ENCODE assay signal across 1 cellular context in genomic region chr6:108562503-108562993, GRCh38.
A peak's percentile ranks its signal among the peaks of the same experiment; 100 is the strongest.
TF ChIP-seq lines count a peak whose summit lies in the region.

No MANE protein-coding gene starts in this region.

TF ChIP-seq in HepG2, 621 proteins besides CTCF, POLR2A, EP300 and RAD21 (continued from another document and continues in another):
- TF ChIP-seq ZBTB39 (CRISPR knock-in tag; IDR thresholded peaks at IDR 0.05) (no peak), KLF12 (CRISPR knock-in tag; IDR thresholded peaks at IDR 0.05; ENCODE audit: borderline replicate concordance) (no peak), ARNT (IDR thresholded peaks at IDR 0.05) (no peak), ZNF17 (CRISPR knock-in tag; IDR thresholded peaks at IDR 0.05) (no peak), ARNT2 (CRISPR knock-in tag; IDR thresholded peaks at IDR 0.05; ENCODE audit: low read depth) (0 out of 2 replicates have a peak, but pooled peaks have one; percentile 29), ASH2L (IDR thresholded peaks at IDR 0.05; ENCODE audit: insufficient read length, low read depth, low read length) (peak; percentile 40), ZNF574 (CRISPR knock-in tag; IDR thresholded peaks at IDR 0.05) (peak; percentile 48), JUNB (CRISPR knock-in tag; IDR thresholded peaks at IDR 0.05; ENCODE audit: borderline replicate concordance) (no peak), MAFF (IDR thresholded peaks at IDR 0.05; ENCODE audit: low read depth, low read length) (no peak), ZBTB38 (CRISPR knock-in tag; IDR thresholded peaks at IDR 0.05) (peak; percentile 44; the same call in 1 of the 2 replicates), ZFYVE20 (CRISPR knock-in tag; IDR thresholded peaks at IDR 0.05; ENCODE audit: borderline replicate concordance, low read depth) (no peak), SMARCE1 (IDR thresholded peaks at IDR 0.05; ENCODE audit: borderline replicate concordance) (no peak), ZNF142 (CRISPR knock-in tag; IDR thresholded peaks at IDR 0.05) (no peak), ZNF768 (CRISPR knock-in tag; IDR thresholded peaks at IDR 0.05) (no peak), NKX3-1 (CRISPR knock-in tag; IDR thresholded peaks at IDR 0.05) (no peak), ZGPAT (CRISPR knock-in tag; IDR thresholded peaks at IDR 0.05) (peak; percentile 70), PTBP1 (IDR thresholded peaks at IDR 0.05; ENCODE audit: low read depth, low read length, poor library complexity, severe bottlenecking) (no peak), RNF2 (conservative IDR thresholded peaks at IDR 0.05; ENCODE audit: low read depth) (peak; percentile 80), ZFP82 (CRISPR knock-in tag; IDR thresholded peaks at IDR 0.05; ENCODE audit: borderline replicate concordance) (0 out of 2 replicates have a peak, but pooled peaks have one; percentile 38)
- TF ChIP-seq, protein P1, sequence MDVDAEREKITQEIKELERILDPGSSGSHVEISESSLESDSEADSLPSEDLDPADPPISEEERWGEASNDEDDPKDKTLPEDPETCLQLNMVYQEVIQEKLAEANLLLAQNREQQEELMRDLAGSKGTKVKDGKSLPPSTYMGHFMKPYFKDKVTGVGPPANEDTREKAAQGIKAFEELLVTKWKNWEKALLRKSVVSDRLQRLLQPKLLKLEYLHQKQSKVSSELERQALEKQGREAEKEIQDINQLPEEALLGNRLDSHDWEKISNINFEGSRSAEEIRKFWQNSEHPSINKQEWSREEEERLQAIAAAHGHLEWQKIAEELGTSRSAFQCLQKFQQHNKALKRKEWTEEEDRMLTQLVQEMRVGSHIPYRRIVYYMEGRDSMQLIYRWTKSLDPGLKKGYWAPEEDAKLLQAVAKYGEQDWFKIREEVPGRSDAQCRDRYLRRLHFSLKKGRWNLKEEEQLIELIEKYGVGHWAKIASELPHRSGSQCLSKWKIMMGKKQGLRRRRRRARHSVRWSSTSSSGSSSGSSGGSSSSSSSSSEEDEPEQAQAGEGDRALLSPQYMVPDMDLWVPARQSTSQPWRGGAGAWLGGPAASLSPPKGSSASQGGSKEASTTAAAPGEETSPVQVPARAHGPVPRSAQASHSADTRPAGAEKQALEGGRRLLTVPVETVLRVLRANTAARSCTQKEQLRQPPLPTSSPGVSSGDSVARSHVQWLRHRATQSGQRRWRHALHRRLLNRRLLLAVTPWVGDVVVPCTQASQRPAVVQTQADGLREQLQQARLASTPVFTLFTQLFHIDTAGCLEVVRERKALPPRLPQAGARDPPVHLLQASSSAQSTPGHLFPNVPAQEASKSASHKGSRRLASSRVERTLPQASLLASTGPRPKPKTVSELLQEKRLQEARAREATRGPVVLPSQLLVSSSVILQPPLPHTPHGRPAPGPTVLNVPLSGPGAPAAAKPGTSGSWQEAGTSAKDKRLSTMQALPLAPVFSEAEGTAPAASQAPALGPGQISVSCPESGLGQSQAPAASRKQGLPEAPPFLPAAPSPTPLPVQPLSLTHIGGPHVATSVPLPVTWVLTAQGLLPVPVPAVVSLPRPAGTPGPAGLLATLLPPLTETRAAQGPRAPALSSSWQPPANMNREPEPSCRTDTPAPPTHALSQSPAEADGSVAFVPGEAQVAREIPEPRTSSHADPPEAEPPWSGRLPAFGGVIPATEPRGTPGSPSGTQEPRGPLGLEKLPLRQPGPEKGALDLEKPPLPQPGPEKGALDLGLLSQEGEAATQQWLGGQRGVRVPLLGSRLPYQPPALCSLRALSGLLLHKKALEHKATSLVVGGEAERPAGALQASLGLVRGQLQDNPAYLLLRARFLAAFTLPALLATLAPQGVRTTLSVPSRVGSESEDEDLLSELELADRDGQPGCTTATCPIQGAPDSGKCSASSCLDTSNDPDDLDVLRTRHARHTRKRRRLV (CRISPR knock-in tag; IDR thresholded peaks at IDR 0.05): no peak
- TF ChIP-seq, protein P2, sequence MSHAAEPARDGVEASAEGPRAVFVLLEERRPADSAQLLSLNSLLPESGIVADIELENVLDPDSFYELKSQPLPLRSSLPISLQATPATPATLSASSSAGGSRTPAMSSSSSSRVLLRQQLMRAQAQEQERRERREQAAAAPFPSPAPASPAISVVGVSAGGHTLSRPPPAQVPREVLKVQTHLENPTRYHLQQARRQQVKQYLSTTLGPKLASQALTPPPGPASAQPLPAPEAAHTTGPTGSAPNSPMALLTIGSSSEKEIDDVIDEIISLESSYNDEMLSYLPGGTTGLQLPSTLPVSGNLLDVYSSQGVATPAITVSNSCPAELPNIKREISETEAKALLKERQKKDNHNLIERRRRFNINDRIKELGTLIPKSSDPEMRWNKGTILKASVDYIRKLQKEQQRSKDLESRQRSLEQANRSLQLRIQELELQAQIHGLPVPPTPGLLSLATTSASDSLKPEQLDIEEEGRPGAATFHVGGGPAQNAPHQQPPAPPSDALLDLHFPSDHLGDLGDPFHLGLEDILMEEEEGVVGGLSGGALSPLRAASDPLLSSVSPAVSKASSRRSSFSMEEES (CRISPR knock-in tag; IDR thresholded peaks at IDR 0.05): peak; percentile 80
- TF ChIP-seq, protein P3, sequence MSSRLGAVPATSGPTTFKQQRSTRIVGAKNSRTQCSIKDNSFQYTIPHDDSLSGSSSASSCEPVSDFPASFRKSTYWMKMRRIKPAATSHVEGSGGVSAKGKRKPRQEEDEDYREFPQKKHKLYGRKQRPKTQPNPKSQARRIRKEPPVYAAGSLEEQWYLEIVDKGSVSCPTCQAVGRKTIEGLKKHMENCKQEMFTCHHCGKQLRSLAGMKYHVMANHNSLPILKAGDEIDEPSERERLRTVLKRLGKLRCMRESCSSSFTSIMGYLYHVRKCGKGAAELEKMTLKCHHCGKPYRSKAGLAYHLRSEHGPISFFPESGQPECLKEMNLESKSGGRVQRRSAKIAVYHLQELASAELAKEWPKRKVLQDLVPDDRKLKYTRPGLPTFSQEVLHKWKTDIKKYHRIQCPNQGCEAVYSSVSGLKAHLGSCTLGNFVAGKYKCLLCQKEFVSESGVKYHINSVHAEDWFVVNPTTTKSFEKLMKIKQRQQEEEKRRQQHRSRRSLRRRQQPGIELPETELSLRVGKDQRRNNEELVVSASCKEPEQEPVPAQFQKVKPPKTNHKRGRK (CRISPR knock-in tag; IDR thresholded peaks at IDR 0.05): no peak
- TF ChIP-seq, protein P4, sequence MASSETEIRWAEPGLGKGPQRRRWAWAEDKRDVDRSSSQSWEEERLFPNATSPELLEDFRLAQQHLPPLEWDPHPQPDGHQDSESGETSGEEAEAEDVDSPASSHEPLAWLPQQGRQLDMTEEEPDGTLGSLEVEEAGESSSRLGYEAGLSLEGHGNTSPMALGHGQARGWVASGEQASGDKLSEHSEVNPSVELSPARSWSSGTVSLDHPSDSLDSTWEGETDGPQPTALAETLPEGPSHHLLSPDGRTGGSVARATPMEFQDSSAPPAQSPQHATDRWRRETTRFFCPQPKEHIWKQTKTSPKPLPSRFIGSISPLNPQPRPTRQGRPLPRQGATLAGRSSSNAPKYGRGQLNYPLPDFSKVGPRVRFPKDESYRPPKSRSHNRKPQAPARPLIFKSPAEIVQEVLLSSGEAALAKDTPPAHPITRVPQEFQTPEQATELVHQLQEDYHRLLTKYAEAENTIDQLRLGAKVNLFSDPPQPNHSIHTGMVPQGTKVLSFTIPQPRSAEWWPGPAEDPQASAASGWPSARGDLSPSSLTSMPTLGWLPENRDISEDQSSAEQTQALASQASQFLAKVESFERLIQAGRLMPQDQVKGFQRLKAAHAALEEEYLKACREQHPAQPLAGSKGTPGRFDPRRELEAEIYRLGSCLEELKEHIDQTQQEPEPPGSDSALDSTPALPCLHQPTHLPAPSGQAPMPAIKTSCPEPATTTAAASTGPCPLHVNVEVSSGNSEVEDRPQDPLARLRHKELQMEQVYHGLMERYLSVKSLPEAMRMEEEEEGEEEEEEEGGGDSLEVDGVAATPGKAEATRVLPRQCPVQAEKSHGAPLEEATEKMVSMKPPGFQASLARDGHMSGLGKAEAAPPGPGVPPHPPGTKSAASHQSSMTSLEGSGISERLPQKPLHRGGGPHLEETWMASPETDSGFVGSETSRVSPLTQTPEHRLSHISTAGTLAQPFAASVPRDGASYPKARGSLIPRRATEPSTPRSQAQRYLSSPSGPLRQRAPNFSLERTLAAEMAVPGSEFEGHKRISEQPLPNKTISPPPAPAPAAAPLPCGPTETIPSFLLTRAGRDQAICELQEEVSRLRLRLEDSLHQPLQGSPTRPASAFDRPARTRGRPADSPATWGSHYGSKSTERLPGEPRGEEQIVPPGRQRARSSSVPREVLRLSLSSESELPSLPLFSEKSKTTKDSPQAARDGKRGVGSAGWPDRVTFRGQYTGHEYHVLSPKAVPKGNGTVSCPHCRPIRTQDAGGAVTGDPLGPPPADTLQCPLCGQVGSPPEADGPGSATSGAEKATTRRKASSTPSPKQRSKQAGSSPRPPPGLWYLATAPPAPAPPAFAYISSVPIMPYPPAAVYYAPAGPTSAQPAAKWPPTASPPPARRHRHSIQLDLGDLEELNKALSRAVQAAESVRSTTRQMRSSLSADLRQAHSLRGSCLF (CRISPR knock-in tag; IDR thresholded peaks at IDR 0.05; ENCODE audit: borderline replicate concordance): no peak
